11 cellular contexts compared by ENCODE assay signal in genomic region chr19:34218818-34219164, GRCh38. TPM values are rescaled to one million over a fixed set of nuclear protein-coding genes. Genes with fewer than 3 reads are reported as not detected.
DNase-seq lines count a peak whose midpoint lies in the region; ATAC-seq and TF ChIP-seq lines count a peak whose summit lies in the region.
"Had no signal": no experiment of that assay in that cellular context is flagged by ENCODE, and none has a peak within 500 bp of the region (broad histone marks: within the 10 kb centered on the region; RNA-seq: fewer than 3 reads in every experiment).

No MANE protein-coding gene starts in this region.

- no peak for TF ChIP-seq POLR2A in stomach (IDR thresholded peaks at IDR 0.05)

- no peak for ATAC-seq in T-helper 17 cell
- ATAC-seq in effector memory CD8-positive, alpha-beta T cell (replicated peaks), result no peak
- no peak for ATAC-seq in HG03025 (IDR thresholded peaks at IDR 0.05; ENCODE audit: low FRiP score, unreplicated experiment)

- peaks cover 10% of the 10 kb centered on the region for H3K36me3 Mint-ChIP-seq in T-helper 17 cell (ENCODE audit: low read depth)
- H3K36me3 Mint-ChIP-seq in effector memory CD8-positive, alpha-beta T cell (ENCODE audit: insufficient read depth), result peaks cover 81% of the 10 kb centered on the region

- H3K4me3 Mint-ChIP-seq in T-helper 17 cell, result peak overlapping the region; percentile 87
- peak overlapping the region; percentile 46 to 69 for H3K4me3 Mint-ChIP-seq in effector memory CD8-positive, alpha-beta T cell

- no peak overlapping the region for H3K4me3 ChIP-seq in cardiac muscle cell
- no peak overlapping the region for H3K4me3 ChIP-seq in left ventricle myocardium inferior
- no peak overlapping the region for H3K4me3 ChIP-seq in stomach
- H3K4me3 ChIP-seq: SJCRH30 had no signal

- H3K4me1 Mint-ChIP-seq in T-helper 17 cell, result peaks cover 40% of the 10 kb centered on the region
- peaks cover 31 to 41% of the 10 kb centered on the region in 2 donors for H3K4me1 Mint-ChIP-seq in effector memory CD8-positive, alpha-beta T cell (ENCODE audit: low read depth in 2 of 2)

- H3K4me1 ChIP-seq in cardiac muscle cell (ENCODE audit: low read depth), result no peaks in the 10 kb centered on the region
- peaks cover 6% of the 10 kb centered on the region for H3K4me1 ChIP-seq in left ventricle myocardium inferior
- H3K4me1 ChIP-seq in stomach, result peaks cover 9 to 31% (median 18%) of the 10 kb centered on the region in 4 donors

- intact Hi-C loops in left ventricle myocardium inferior (cut with micrococcal nuclease), result no loop called here
- intact Hi-C loops in stomach (cut with DNase I; ENCODE audit: low total_unique reads), result no loop called here

- peaks cover 52% of the 10 kb centered on the region for H3K36me3 ChIP-seq in cardiac muscle cell
- H3K36me3 ChIP-seq in left ventricle myocardium inferior, result peaks cover 83% of the 10 kb centered on the region
- H3K36me3 ChIP-seq in stomach, result peaks cover 36 to 90% (median 82%) of the 10 kb centered on the region in 4 donors

- H3K27ac ChIP-seq in cardiac muscle cell, result peak overlapping the region; percentile 51
- no peak overlapping the region for H3K27ac ChIP-seq in left ventricle myocardium inferior (replicated peaks)
- peak overlapping the region in 3 of 5 donors; percentile 7 to 29 (median 10) for H3K27ac ChIP-seq in stomach
- H3K27ac ChIP-seq: SJCRH30 had no signal

- no peaks in the 10 kb centered on the region for H3K9me3 Mint-ChIP-seq in effector memory CD8-positive, alpha-beta T cell

- TF ChIP-seq CTCF in cardiac muscle cell (IDR thresholded peaks at IDR 0.05; ENCODE audit: low read depth, low read length) (no peak), left ventricle myocardium inferior (IDR thresholded peaks at IDR 0.05; ENCODE audit: borderline replicate concordance) (no peak), stomach (IDR thresholded peaks at IDR 0.05) (no peak)

- 57 to 60% (median 57%) methylated on average over 2 of the region's 2 CpGs for WGBS in stomach, 5 donors

- H3K27me3 Mint-ChIP-seq in T-helper 17 cell, result no peaks in the 10 kb centered on the region
- H3K27me3 Mint-ChIP-seq in effector memory CD8-positive, alpha-beta T cell, result no peaks in the 10 kb centered on the region

- H3K9me3 ChIP-seq in cardiac muscle cell (ENCODE audit: low read depth), result no peaks in the 10 kb centered on the region
- no peaks in the 10 kb centered on the region for H3K9me3 ChIP-seq in left ventricle myocardium inferior (replicated peaks)
- H3K9me3 ChIP-seq in T-helper 17 cell (ENCODE audit: control insufficient read depth, low read length, poor library complexity, severe bottlenecking), result no peaks in the 10 kb centered on the region
- H3K9me3 ChIP-seq in stomach, result no peaks in the 10 kb centered on the region
- H3K9me3 ChIP-seq: SJCRH30 had no signal

- peak overlapping the region; percentile 92 for H3K27ac Mint-ChIP-seq in T-helper 17 cell
- peak overlapping the region; percentile 59 to 94 for H3K27ac Mint-ChIP-seq in effector memory CD8-positive, alpha-beta T cell

- no peak for TF ChIP-seq EP300 in stomach (IDR thresholded peaks at IDR 0.05)

- no peak for DNase-seq in cardiac muscle cell (ENCODE audit: low read depth in 1 of 2, low spot score in 1 of 2)
- DNase-seq in left ventricle myocardium inferior, result no peak
- no peak for DNase-seq in T-helper 17 cell
- no peak for DNase-seq in effector memory CD8-positive, alpha-beta T cell
- DNase-seq in stomach, result no peak
- no peak for DNase-seq in NCI-H1694 (lab: John Stamatoyannopoulos, UW)
- DNase-seq in COR-L47 (lab: John Stamatoyannopoulos, UW), result no peak
- DNase-seq: midbrain, NCI-H524 treated with DMSO at 0.1 percent for 48 hours had no signal

- H3K27me3 ChIP-seq in cardiac muscle cell (no peaks in the 10 kb centered on the region), left ventricle myocardium inferior (ENCODE audit: low read depth) (no peaks in the 10 kb centered on the region), stomach (no peaks in the 10 kb centered on the region)
- H3K27me3 ChIP-seq: SJCRH30 had no signal

RNA-seq across cellular contexts. Expression of gene GARRE1, which starts 35.6 kb away (rescaled TPM):
- total RNA-seq in cardiac muscle cell, result 21.6 and 28.6 TPM in 2 replicates
- polyA plus RNA-seq in cardiac muscle cell, result 7.9 and 15.1 TPM in 2 replicates
- 20.9 TPM for total RNA-seq in left ventricle myocardium inferior
- total RNA-seq in T-helper 17 cell, result 10 to 100 TPM; 34.4 to 43.6 TPM
- 10 to 100 TPM; 12.9 to 60.7 (median 20.1) TPM for total RNA-seq in stomach
- polyA plus RNA-seq in stomach, result 1 to 10 TPM; 2.1 to 3.6 (median 3.5) TPM

RNA-seq across cellular contexts. Expression of gene LSM14A, which starts 46.5 kb away (rescaled TPM):
- total RNA-seq in cardiac muscle cell, result 115 and 203 TPM in 2 replicates
- 88.5 and 133 TPM in 2 replicates for polyA plus RNA-seq in cardiac muscle cell
- total RNA-seq in left ventricle myocardium inferior, result 65.4 TPM
- 100 to 1,000 TPM; 150 to 177 TPM for total RNA-seq in T-helper 17 cell
- total RNA-seq in stomach, result 100 to 1,000 TPM in 4 of 5 donors, 10 to 100 TPM in 1; 53.3 to 227 (median 171) TPM
- polyA plus RNA-seq in stomach, result 10 to 100 TPM; 38.4 to 74.3 (median 51.5) TPM
